Comparison of ENCODE assay signal across 28 cellular contexts in the genomic region with DNA sequence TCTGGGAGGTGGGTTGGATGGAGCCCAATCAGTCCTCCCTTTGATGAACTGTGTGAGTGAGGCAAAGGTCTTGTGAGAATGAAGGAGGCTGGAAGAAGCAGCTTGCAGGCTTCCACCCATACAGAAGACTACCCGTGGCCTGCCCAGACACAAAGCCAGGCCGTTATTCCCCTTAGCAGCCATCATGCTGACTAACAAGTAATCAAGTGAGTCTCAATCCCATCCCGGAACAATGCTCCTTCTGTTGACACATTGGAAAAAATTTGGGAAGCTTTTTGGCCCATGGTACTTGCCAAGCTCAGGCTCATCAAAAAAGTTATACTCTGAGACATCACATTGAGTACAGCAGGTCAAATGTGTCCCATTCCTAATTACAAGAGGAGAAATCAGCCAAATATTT.
"Had no signal": no experiment of that assay in that cellular context is flagged by ENCODE, and none has a peak within 500 bp of the region (broad histone marks: within the 10 kb centered on the region; RNA-seq: fewer than 3 reads in every experiment).

No MANE protein-coding gene starts in this region.

- H3K36me3 ChIP-seq: gastroesophageal sphincter, heart left ventricle, ovary, right atrium auricular region, sigmoid colon, suprapubic skin, transverse colon, upper lobe of right lung, uterus had no signal

- H3K4me3 ChIP-seq: gastroesophageal sphincter, heart left ventricle, hepatocyte, lung, mucosa of descending colon, ovary, right atrium auricular region, sigmoid colon, suprapubic skin, transverse colon, upper lobe of right lung, uterus had no signal

- H3K4me1 ChIP-seq: gastroesophageal sphincter, heart left ventricle, right atrium auricular region, sigmoid colon, transverse colon, upper lobe of right lung, uterus had no signal

- H3K27ac ChIP-seq: epithelial cell of prostate, gastroesophageal sphincter, heart left ventricle, hepatocyte, ovary, right atrium auricular region, sigmoid colon, suprapubic skin, transverse colon, upper lobe of right lung, uterus had no signal

- H3K9me3 ChIP-seq: gastroesophageal sphincter, heart left ventricle, mucosa of descending colon, ovary, right atrium auricular region, sigmoid colon, suprapubic skin, transverse colon, upper lobe of right lung, uterus had no signal

- DNase-seq: cerebellar nuclear complex; cortex of kidney; effector CD4-positive, alpha-beta T cell; foreskin fibroblast; heart left ventricle; kidney; mesenchymal stem cell; mucosa of descending colon; naive B cell; nucleus accumbens; ovary; posterior cingulate gyrus; sigmoid colon; stimulated activated CD4-positive, alpha-beta T cell treated with anti-CD3 and anti-CD28 coated beads, Interleukin-2, amount 100 ng/mL, for 48 hours; stimulated activated naive CD4-positive, alpha-beta T cell; stimulated activated naive CD8-positive, alpha-beta T cell treated with anti-CD3 and anti-CD28 coated beads, Interleukin-15, amount 100 ng/mL, for 72 hours; transverse colon; upper lobe of right lung; uterus had no signal

- ATAC-seq: esophagus mucosa; gastroesophageal sphincter; left lobe of liver; mucosa of descending colon; natural killer cell treated with Interleukin-12 subunit alpha and Interleukin-12 subunit beta and Interleukin-15 and Interleukin-18, amount 100 ng/mL, for 72 hours; stimulated activated naive CD8-positive, alpha-beta T cell treated with anti-CD3 and anti-CD28 coated beads, Interleukin-15, amount 100 ng/mL, for 72 hours; upper lobe of right lung had no signal

- H3K79me2 ChIP-seq: hepatocyte had no signal

- H2AFZ ChIP-seq: hepatocyte had no signal

- H3K4me2 ChIP-seq: hepatocyte had no signal

- H3K27me3 ChIP-seq: gastroesophageal sphincter, heart left ventricle, hepatocyte, ovary, right atrium auricular region, sigmoid colon, suprapubic skin, transverse colon, upper lobe of right lung, uterus had no signal

- FAIRE-seq: kidney had no signal
